9 cellular contexts compared by ENCODE assay signal in the genomic region with DNA sequence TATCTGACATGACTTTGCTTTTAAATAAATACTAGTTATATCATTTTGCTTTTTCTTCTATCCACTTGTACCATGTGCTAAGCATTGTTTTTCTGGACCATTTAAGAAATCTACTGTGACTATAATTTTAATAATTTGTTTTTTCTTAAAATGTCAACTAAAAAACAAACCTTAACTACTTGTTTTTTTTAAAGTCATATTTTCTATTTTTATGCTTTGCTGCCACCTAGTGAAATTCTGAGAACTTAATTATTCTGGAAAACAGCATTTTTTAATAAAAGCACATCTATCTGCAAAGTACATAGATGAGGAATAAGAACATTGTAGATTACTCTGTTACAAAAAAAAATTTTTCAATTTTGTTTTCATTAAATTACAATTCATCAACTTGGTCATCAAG. TPM values are rescaled to one million over a fixed set of nuclear protein-coding genes. Genes with fewer than 3 reads are reported as not detected.
DNase-seq lines count a peak whose midpoint lies in the region; ATAC-seq and TF ChIP-seq lines count a peak whose summit lies in the region.
"Had no signal": no experiment of that assay in that cellular context is flagged by ENCODE, and none has a peak within 500 bp of the region (broad histone marks: within the 10 kb centered on the region; RNA-seq: fewer than 3 reads in every experiment).

No MANE protein-coding gene starts in this region.

- DNase-seq in NCI-H2029 treated with DMSO at 0.1 percent for 48 hours (lab: John Stamatoyannopoulos, UW): peak; percentile 7
- no peak for DNase-seq in NCI-H2029 (lab: John Stamatoyannopoulos, UW)
- DNase-seq in NCI-H2171 (lab: John Stamatoyannopoulos, UW): peak; percentile 26
- DNase-seq in dedifferentiated amniotic fluid mesenchymal stem cell (ENCODE audit: extremely low spot score): peak; percentile 61
- no peak for DNase-seq in psoas muscle
- no peak for DNase-seq in HAP-1 (ENCODE audit: low spot score in 2 of 2)
- no peak for DNase-seq in stimulated activated CD4-positive, alpha-beta T cell treated with anti-CD3 and anti-CD28 coated beads, Interleukin-12 subunit alpha, Interleukin-12 subunit beta, amount 100 ng/mL, for 4 hours
- DNase-seq: activated B cell treated with CpG ODN at 0.5 μM for 24 hours had no signal

- H3K27me3 ChIP-seq in psoas muscle (ENCODE audit: insufficient read depth in 3 of 3, low read length in 2 of 3): no peaks in the 10 kb centered on the region
- no peaks in the 10 kb centered on the region for H3K27me3 ChIP-seq in HAP-1 (ENCODE audit: low read depth)

- no peak overlapping the region for H3K27ac ChIP-seq in psoas muscle

- ATAC-seq in psoas muscle (no peak), HG03097 (IDR thresholded peaks at IDR 0.05; ENCODE audit: low FRiP score, unreplicated experiment) (no peak)

- H3K9me3 ChIP-seq in psoas muscle (no peaks in the 10 kb centered on the region), HAP-1 (no peaks in the 10 kb centered on the region)

- peaks cover 0 to 30% of the 10 kb centered on the region in 2 donors for H3K36me3 ChIP-seq in psoas muscle (ENCODE audit: insufficient read depth in 1 of 2, low read depth in 1 of 2)
- H3K36me3 ChIP-seq in HAP-1 (replicated peaks): peaks cover 12% of the 10 kb centered on the region

- no peak overlapping the region for H3K4me3 ChIP-seq in psoas muscle
- H3K4me3 ChIP-seq in HAP-1: no peak overlapping the region

- intact Hi-C loops in psoas muscle (cut with DNase I): loop anchor here in 1 of 2 donors (5.0 kb wide), 1 partner anchor 583 kb away; no protein-coding TSS in a partner anchor

- in situ Hi-C loops in HAP-1 (cut with MboI; ENCODE audit: low sequenced_read_pairs): loop anchor here (25.0 kb wide), 1 partner anchor 598 kb away; no protein-coding TSS in a partner anchor

- peak; percentile 39 for TF ChIP-seq CTCF in psoas muscle (IDR thresholded peaks at IDR 0.05)

- peaks cover 3% of the 10 kb centered on the region for H3K4me1 ChIP-seq in psoas muscle
- no peaks in the 10 kb centered on the region for H3K4me1 ChIP-seq in HAP-1

RNA-seq across cellular contexts. Expression of a gene that starts 47.4 kb away (rescaled TPM):
- 10 to 100 TPM in 1 of 4 donors, 1 to 10 TPM in 3; 6.6 to 12.8 (median 8.8) TPM for total RNA-seq in psoas muscle
- 10 to 100 TPM in 2 of 3 donors, 1 to 10 TPM in 1; 6.1 to 14.3 (median 11.5) TPM for polyA plus RNA-seq in psoas muscle

Comparison
In these comparisons a context has a peak if more than half of its experiments do, and no peak if none do; other contexts are left out.
1. DNase-seq: peak in NCI-H2029 treated with DMSO at 0.1 percent for 48 hours (single experiment), NCI-H2171 (single experiment) and dedifferentiated amniotic fluid mesenchymal stem cell (single experiment); none in NCI-H2029 (single experiment), psoas muscle (0 of 2), HAP-1 (0 of 2) and stimulated activated CD4-positive, alpha-beta T cell treated with anti-CD3 and anti-CD28 coated beads, Interleukin-12 subunit alpha, Interleukin-12 subunit beta, amount 100 ng/mL, for 4 hours (single experiment).